1 cellular context compared by ENCODE assay signal in the genomic region with DNA sequence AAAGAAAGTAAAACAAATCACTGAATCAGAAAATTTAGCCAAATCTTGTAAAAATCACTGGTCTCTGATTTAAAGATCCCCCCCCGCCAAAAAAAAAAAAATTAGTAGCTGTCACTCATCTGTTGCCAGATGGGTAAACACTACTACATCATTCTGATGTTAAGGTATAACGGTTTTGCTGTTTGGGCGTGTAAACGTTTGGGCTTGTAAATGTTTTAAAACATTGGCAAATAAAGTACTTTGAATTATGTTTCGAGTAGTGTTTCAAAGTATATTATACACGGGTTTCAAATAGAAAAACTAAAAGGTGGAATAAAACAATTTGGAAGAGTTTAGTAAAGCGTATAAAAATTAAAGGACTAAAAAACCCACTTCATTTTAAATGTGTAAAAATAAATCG.
TF ChIP-seq lines count a peak whose summit lies in the region.

No MANE protein-coding gene starts in this region.

TF ChIP-seq in H1, 55 proteins besides CTCF, POLR2A, EP300 and RAD21:
- no peak for TF ChIP-seq CTBP2 (IDR thresholded peaks at IDR 0.05; ENCODE audit: borderline replicate concordance, insufficient read depth, insufficient read length, low read length)
- no peak for TF ChIP-seq HDAC2 (IDR thresholded peaks at IDR 0.05; ENCODE audit: borderline replicate concordance in 1 of 2, low read depth in 2 of 2, low read length in 2 of 2)
- TF ChIP-seq CBX5 (IDR thresholded peaks at IDR 0.05; ENCODE audit: low read depth, low read length) = no peak
- TF ChIP-seq NANOG (IDR thresholded peaks at IDR 0.05; ENCODE audit: insufficient read depth, low read depth, low read length, poor library complexity, severe bottlenecking) = no peak
- TF ChIP-seq, protein P1, sequence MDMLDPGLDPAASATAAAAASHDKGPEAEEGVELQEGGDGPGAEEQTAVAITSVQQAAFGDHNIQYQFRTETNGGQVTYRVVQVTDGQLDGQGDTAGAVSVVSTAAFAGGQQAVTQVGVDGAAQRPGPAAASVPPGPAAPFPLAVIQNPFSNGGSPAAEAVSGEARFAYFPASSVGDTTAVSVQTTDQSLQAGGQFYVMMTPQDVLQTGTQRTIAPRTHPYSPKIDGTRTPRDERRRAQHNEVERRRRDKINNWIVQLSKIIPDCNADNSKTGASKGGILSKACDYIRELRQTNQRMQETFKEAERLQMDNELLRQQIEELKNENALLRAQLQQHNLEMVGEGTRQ (IDR thresholded peaks at IDR 0.05; ENCODE audit: low read length) = no peak
- TF ChIP-seq KDM5A (IDR thresholded peaks at IDR 0.05; ENCODE audit: low read length) = no peak
- no peak for TF ChIP-seq SP2 (IDR thresholded peaks at IDR 0.05; ENCODE audit: low read length)
TF ChIP-seq in H1: peak in this region for 0.
